Comparison of ENCODE assay signal across 1 cellular context in the genomic region with DNA sequence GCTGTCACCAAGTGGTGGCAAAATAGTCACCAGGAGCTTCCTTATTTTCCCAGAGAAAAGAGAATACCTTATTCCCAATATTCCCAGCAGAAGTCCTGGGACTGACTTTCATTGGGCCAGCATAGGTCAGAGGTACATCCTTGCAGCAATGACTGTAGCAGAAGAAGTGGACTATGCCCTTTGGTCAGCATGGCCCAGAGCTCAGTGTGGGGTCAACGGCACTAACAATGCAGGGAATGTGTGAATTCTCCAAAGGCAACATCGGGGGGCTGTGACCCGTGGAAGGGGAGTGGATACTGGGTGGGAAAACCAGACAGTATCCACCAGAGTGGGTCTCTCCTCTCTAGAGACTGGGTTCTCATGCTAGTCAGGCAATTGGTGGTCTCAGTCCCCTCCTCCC.
TF ChIP-seq lines count a peak whose summit lies in the region.

No MANE protein-coding gene starts in this region.

TF ChIP-seq in HepG2, 621 proteins besides CTCF, POLR2A, EP300 and RAD21 (continued from another document and continues in another):
- TF ChIP-seq, protein P1, sequence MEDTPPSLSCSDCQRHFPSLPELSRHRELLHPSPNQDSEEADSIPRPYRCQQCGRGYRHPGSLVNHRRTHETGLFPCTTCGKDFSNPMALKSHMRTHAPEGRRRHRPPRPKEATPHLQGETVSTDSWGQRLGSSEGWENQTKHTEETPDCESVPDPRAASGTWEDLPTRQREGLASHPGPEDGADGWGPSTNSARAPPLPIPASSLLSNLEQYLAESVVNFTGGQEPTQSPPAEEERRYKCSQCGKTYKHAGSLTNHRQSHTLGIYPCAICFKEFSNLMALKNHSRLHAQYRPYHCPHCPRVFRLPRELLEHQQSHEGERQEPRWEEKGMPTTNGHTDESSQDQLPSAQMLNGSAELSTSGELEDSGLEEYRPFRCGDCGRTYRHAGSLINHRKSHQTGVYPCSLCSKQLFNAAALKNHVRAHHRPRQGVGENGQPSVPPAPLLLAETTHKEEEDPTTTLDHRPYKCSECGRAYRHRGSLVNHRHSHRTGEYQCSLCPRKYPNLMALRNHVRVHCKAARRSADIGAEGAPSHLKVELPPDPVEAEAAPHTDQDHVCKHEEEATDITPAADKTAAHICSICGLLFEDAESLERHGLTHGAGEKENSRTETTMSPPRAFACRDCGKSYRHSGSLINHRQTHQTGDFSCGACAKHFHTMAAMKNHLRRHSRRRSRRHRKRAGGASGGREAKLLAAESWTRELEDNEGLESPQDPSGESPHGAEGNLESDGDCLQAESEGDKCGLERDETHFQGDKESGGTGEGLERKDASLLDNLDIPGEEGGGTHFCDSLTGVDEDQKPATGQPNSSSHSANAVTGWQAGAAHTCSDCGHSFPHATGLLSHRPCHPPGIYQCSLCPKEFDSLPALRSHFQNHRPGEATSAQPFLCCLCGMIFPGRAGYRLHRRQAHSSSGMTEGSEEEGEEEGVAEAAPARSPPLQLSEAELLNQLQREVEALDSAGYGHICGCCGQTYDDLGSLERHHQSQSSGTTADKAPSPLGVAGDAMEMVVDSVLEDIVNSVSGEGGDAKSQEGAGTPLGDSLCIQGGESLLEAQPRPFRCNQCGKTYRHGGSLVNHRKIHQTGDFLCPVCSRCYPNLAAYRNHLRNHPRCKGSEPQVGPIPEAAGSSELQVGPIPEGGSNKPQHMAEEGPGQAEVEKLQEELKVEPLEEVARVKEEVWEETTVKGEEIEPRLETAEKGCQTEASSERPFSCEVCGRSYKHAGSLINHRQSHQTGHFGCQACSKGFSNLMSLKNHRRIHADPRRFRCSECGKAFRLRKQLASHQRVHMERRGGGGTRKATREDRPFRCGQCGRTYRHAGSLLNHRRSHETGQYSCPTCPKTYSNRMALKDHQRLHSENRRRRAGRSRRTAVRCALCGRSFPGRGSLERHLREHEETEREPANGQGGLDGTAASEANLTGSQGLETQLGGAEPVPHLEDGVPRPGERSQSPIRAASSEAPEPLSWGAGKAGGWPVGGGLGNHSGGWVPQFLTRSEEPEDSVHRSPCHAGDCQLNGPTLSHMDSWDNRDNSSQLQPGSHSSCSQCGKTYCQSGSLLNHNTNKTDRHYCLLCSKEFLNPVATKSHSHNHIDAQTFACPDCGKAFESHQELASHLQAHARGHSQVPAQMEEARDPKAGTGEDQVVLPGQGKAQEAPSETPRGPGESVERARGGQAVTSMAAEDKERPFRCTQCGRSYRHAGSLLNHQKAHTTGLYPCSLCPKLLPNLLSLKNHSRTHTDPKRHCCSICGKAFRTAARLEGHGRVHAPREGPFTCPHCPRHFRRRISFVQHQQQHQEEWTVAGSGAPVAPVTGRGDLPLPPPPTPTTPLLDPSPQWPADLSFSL (CRISPR knock-in tag; IDR thresholded peaks at IDR 0.05) = no peak
- TF ChIP-seq ZNF264 (CRISPR knock-in tag; IDR thresholded peaks at IDR 0.05) (0 out of 2 replicates have a peak, but pooled peaks have one; percentile 51), ZNF530 (CRISPR knock-in tag; IDR thresholded peaks at IDR 0.05; ENCODE audit: low read depth) (no peak), ZSCAN12 (CRISPR knock-in tag; IDR thresholded peaks at IDR 0.05) (no peak), KDM3A (CRISPR knock-in tag; IDR thresholded peaks at IDR 0.05; ENCODE audit: low read depth) (no peak), ZNF446 (CRISPR knock-in tag; IDR thresholded peaks at IDR 0.05) (no peak), HES4 (CRISPR knock-in tag; IDR thresholded peaks at IDR 0.05; ENCODE audit: borderline replicate concordance) (no peak), ZNF75D (CRISPR knock-in tag; IDR thresholded peaks at IDR 0.05; ENCODE audit: borderline replicate concordance) (no peak), ZKSCAN5 (CRISPR knock-in tag; IDR thresholded peaks at IDR 0.05) (no peak), HOXD1 (CRISPR knock-in tag; IDR thresholded peaks at IDR 0.05) (no peak), AGO1 (IDR thresholded peaks at IDR 0.05; ENCODE audit: low read depth, low read length, poor library complexity, severe bottlenecking) (no peak), NR2C2 (CRISPR knock-in tag; IDR thresholded peaks at IDR 0.05; ENCODE audit: borderline replicate concordance) (peak; percentile 70), NCOR1 (IDR thresholded peaks at IDR 0.05; ENCODE audit: borderline replicate concordance, low read length) (peak; percentile 88), ZNF572 (CRISPR knock-in tag; IDR thresholded peaks at IDR 0.05) (no peak), SPEN (CRISPR knock-in tag; IDR thresholded peaks at IDR 0.05; ENCODE audit: low read depth) (0 out of 2 replicates have a peak, but pooled peaks have one; percentile 27), ZNF432 (CRISPR knock-in tag; IDR thresholded peaks at IDR 0.05; ENCODE audit: borderline replicate concordance) (0 out of 2 replicates have a peak, but pooled peaks have one; percentile 30), ETV5 (CRISPR knock-in tag; IDR thresholded peaks at IDR 0.05; ENCODE audit: borderline replicate concordance) (no peak)
- TF ChIP-seq, protein P2, sequence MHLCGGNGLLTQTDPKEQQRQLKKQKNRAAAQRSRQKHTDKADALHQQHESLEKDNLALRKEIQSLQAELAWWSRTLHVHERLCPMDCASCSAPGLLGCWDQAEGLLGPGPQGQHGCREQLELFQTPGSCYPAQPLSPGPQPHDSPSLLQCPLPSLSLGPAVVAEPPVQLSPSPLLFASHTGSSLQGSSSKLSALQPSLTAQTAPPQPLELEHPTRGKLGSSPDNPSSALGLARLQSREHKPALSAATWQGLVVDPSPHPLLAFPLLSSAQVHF (CRISPR knock-in tag; IDR thresholded peaks at IDR 0.05) = no peak
- TF ChIP-seq, protein P3, sequence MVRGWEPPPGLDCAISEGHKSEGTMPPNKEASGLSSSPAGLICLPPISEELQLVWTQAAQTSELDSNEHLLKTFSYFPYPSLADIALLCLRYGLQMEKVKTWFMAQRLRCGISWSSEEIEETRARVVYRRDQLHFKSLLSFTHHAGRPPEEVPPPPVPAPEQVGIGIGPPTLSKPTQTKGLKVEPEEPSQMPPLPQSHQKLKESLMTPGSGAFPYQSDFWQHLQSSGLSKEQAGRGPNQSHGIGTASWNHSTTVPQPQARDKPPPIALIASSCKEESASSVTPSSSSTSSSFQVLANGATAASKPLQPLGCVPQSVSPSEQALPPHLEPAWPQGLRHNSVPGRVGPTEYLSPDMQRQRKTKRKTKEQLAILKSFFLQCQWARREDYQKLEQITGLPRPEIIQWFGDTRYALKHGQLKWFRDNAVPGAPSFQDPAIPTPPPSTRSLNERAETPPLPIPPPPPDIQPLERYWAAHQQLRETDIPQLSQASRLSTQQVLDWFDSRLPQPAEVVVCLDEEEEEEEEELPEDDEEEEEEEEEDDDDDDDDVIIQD (CRISPR knock-in tag; IDR thresholded peaks at IDR 0.05; ENCODE audit: low read depth) = no peak
- TF ChIP-seq, protein P4, sequence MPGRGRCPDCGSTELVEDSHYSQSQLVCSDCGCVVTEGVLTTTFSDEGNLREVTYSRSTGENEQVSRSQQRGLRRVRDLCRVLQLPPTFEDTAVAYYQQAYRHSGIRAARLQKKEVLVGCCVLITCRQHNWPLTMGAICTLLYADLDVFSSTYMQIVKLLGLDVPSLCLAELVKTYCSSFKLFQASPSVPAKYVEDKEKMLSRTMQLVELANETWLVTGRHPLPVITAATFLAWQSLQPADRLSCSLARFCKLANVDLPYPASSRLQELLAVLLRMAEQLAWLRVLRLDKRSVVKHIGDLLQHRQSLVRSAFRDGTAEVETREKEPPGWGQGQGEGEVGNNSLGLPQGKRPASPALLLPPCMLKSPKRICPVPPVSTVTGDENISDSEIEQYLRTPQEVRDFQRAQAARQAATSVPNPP (CRISPR knock-in tag; IDR thresholded peaks at IDR 0.05) = no peak
- TF ChIP-seq, protein P5, sequence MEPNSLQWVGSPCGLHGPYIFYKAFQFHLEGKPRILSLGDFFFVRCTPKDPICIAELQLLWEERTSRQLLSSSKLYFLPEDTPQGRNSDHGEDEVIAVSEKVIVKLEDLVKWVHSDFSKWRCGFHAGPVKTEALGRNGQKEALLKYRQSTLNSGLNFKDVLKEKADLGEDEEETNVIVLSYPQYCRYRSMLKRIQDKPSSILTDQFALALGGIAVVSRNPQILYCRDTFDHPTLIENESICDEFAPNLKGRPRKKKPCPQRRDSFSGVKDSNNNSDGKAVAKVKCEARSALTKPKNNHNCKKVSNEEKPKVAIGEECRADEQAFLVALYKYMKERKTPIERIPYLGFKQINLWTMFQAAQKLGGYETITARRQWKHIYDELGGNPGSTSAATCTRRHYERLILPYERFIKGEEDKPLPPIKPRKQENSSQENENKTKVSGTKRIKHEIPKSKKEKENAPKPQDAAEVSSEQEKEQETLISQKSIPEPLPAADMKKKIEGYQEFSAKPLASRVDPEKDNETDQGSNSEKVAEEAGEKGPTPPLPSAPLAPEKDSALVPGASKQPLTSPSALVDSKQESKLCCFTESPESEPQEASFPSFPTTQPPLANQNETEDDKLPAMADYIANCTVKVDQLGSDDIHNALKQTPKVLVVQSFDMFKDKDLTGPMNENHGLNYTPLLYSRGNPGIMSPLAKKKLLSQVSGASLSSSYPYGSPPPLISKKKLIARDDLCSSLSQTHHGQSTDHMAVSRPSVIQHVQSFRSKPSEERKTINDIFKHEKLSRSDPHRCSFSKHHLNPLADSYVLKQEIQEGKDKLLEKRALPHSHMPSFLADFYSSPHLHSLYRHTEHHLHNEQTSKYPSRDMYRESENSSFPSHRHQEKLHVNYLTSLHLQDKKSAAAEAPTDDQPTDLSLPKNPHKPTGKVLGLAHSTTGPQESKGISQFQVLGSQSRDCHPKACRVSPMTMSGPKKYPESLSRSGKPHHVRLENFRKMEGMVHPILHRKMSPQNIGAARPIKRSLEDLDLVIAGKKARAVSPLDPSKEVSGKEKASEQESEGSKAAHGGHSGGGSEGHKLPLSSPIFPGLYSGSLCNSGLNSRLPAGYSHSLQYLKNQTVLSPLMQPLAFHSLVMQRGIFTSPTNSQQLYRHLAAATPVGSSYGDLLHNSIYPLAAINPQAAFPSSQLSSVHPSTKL (CRISPR knock-in tag; IDR thresholded peaks at IDR 0.05) = peak; percentile 70
- TF ChIP-seq, protein P6, sequence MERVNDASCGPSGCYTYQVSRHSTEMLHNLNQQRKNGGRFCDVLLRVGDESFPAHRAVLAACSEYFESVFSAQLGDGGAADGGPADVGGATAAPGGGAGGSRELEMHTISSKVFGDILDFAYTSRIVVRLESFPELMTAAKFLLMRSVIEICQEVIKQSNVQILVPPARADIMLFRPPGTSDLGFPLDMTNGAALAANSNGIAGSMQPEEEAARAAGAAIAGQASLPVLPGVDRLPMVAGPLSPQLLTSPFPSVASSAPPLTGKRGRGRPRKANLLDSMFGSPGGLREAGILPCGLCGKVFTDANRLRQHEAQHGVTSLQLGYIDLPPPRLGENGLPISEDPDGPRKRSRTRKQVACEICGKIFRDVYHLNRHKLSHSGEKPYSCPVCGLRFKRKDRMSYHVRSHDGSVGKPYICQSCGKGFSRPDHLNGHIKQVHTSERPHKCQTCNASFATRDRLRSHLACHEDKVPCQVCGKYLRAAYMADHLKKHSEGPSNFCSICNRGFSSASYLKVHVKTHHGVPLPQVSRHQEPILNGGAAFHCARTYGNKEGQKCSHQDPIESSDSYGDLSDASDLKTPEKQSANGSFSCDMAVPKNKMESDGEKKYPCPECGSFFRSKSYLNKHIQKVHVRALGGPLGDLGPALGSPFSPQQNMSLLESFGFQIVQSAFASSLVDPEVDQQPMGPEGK (CRISPR knock-in tag; IDR thresholded peaks at IDR 0.05) = peak; percentile 56
- TF ChIP-seq, protein P7, sequence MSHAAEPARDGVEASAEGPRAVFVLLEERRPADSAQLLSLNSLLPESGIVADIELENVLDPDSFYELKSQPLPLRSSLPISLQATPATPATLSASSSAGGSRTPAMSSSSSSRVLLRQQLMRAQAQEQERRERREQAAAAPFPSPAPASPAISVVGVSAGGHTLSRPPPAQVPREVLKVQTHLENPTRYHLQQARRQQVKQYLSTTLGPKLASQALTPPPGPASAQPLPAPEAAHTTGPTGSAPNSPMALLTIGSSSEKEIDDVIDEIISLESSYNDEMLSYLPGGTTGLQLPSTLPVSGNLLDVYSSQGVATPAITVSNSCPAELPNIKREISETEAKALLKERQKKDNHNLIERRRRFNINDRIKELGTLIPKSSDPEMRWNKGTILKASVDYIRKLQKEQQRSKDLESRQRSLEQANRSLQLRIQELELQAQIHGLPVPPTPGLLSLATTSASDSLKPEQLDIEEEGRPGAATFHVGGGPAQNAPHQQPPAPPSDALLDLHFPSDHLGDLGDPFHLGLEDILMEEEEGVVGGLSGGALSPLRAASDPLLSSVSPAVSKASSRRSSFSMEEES (CRISPR knock-in tag; IDR thresholded peaks at IDR 0.05) = no peak
- TF ChIP-seq, protein P8, sequence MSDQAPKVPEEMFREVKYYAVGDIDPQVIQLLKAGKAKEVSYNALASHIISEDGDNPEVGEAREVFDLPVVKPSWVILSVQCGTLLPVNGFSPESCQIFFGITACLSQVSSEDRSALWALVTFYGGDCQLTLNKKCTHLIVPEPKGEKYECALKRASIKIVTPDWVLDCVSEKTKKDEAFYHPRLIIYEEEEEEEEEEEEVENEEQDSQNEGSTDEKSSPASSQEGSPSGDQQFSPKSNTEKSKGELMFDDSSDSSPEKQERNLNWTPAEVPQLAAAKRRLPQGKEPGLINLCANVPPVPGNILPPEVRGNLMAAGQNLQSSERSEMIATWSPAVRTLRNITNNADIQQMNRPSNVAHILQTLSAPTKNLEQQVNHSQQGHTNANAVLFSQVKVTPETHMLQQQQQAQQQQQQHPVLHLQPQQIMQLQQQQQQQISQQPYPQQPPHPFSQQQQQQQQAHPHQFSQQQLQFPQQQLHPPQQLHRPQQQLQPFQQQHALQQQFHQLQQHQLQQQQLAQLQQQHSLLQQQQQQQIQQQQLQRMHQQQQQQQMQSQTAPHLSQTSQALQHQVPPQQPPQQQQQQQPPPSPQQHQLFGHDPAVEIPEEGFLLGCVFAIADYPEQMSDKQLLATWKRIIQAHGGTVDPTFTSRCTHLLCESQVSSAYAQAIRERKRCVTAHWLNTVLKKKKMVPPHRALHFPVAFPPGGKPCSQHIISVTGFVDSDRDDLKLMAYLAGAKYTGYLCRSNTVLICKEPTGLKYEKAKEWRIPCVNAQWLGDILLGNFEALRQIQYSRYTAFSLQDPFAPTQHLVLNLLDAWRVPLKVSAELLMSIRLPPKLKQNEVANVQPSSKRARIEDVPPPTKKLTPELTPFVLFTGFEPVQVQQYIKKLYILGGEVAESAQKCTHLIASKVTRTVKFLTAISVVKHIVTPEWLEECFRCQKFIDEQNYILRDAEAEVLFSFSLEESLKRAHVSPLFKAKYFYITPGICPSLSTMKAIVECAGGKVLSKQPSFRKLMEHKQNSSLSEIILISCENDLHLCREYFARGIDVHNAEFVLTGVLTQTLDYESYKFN (CRISPR knock-in tag; conservative IDR thresholded peaks at IDR 0.05) = peak; percentile 33; the same call in 1 of the 2 replicates
- TF ChIP-seq, protein P9, sequence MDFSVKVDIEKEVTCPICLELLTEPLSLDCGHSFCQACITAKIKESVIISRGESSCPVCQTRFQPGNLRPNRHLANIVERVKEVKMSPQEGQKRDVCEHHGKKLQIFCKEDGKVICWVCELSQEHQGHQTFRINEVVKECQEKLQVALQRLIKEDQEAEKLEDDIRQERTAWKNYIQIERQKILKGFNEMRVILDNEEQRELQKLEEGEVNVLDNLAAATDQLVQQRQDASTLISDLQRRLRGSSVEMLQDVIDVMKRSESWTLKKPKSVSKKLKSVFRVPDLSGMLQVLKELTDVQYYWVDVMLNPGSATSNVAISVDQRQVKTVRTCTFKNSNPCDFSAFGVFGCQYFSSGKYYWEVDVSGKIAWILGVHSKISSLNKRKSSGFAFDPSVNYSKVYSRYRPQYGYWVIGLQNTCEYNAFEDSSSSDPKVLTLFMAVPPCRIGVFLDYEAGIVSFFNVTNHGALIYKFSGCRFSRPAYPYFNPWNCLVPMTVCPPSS (IDR thresholded peaks at IDR 0.05) = no peak
- TF ChIP-seq, protein P10, sequence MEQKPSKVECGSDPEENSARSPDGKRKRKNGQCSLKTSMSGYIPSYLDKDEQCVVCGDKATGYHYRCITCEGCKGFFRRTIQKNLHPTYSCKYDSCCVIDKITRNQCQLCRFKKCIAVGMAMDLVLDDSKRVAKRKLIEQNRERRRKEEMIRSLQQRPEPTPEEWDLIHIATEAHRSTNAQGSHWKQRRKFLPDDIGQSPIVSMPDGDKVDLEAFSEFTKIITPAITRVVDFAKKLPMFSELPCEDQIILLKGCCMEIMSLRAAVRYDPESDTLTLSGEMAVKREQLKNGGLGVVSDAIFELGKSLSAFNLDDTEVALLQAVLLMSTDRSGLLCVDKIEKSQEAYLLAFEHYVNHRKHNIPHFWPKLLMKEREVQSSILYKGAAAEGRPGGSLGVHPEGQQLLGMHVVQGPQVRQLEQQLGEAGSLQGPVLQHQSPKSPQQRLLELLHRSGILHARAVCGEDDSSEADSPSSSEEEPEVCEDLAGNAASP (CRISPR knock-in tag; IDR thresholded peaks at IDR 0.05; ENCODE audit: borderline replicate concordance) = no peak
